ENCODE assay signal across 8 cellular contexts in the genomic region with DNA sequence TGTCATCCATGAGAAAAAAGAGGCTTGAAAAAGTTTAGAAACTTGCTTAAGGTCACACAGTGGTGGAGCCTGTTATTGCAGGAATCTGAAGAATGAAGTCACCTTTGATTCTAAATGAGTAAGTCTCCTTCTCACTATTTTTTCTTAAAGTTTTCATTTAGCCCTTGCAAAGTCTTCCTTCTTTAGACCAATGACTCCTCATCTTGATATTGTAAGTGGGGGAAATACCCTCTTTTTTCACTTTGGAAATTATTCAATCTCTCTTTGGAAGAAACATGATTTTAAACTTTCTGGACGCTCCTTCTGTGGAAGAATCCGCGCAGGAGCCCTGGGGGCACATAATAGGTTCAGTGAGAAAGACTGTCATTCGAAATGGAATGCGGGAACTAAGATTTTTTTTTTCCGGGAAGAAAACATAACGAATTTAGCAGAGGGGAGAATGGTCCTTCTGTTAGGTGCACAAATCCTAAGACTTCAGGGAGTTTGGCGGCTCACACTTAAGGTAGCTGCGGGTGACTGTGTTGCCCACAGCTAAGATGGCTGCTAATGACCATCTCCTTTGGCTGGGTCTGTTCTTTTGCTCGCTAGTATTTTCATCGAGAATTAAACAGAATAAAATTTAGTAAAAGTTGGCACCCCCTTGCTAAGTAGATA. TPM values are rescaled to one million over a fixed set of nuclear protein-coding genes. Genes with fewer than 3 reads are reported as not detected.
DNase-seq lines count a peak whose midpoint lies in the region; ATAC-seq lines count a peak whose summit lies in the region.

No MANE protein-coding gene starts in this region.

- ATAC-seq in GM21447 (IDR thresholded peaks at IDR 0.05; ENCODE audit: unreplicated experiment) (peak; percentile 54), left lobe of liver (peak; percentile 69)

- peak; percentile 77 for DNase-seq in NCI-H1105 treated with DMSO at 0.1 percent for 48 hours (lab: John Stamatoyannopoulos, UW)
- DNase-seq in NCI-H1105 (lab: John Stamatoyannopoulos, UW), result no peak
- DNase-seq in HT1080 (ENCODE audit: low read depth), result peak; percentile 51
- peak; percentile 72 for DNase-seq in SW480 (ENCODE audit: low spot score)
- DNase-seq in cerebellum (ENCODE audit: low spot score), result peak; percentile 79
- DNase-seq in left lobe of liver (ENCODE audit: low spot score), result no peak
- peak; percentile 6 to 15 for DNase-seq in stimulated activated CD8-positive, alpha-beta memory T cell treated with anti-CD3 and anti-CD28 coated beads, Interleukin-2, amount 100 ng/mL, for 48 hours (ENCODE audit: low read depth in 2 of 2)

RNA-seq across cellular contexts. Expression of a gene that starts 0.6 kb away (rescaled TPM):
- total RNA-seq in HT1080 (2014; rRNA removed; shearing (Covaris generic)), result 37.9 and 48.0 TPM in 2 replicates
- 34.8 and 48.2 TPM in 2 replicates for polyA plus RNA-seq in HT1080 (2015; cell fraction: cytosol; rRNA removed)
- polyA plus RNA-seq in HT1080 (2015; cell fraction: nucleus; rRNA removed), result 40.7 and 43.2 TPM in 2 replicates
- total RNA-seq in cerebellum (70.3 TPM), left lobe of liver (29.2 TPM)

Comparison
In these comparisons a context has a peak if more than half of its experiments do, and no peak if none do; other contexts are left out.
1. DNase-seq: peak in NCI-H1105 treated with DMSO at 0.1 percent for 48 hours (single experiment), HT1080 (single experiment), SW480 (single experiment), cerebellum (single experiment) and stimulated activated CD8-positive, alpha-beta memory T cell treated with anti-CD3 and anti-CD28 coated beads, Interleukin-2, amount 100 ng/mL, for 48 hours (2 of 2); none in NCI-H1105 (single experiment) and left lobe of liver (single experiment).